In the genomic region with DNA sequence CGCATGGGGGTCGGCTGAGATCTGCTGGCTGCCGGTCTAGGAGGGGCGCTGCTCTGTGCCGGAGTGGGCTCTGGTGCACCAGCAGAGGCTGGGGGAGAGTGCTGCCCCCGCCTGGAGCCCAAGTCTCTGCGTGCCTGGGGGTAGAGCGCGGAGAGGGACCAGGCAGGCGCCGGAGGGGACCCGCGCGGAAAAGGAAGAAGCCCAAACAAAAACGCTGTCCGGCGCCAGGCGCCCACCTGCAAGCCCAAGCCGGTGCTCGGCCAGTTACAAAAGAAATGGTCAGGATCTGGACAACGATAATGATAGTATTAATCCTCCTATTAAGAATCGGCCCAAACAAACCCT, we compare ENCODE assay signal across 2 cellular contexts.
TF ChIP-seq lines count a peak whose summit lies in the region.

No MANE protein-coding gene starts in this region.

TF ChIP-seq in liver, 16 proteins besides CTCF, POLR2A, EP300 and RAD21 (continued from another document):
- no peak for TF ChIP-seq REST (IDR thresholded peaks at IDR 0.05)
- no peak for TF ChIP-seq NR2F2 (IDR thresholded peaks at IDR 0.05)
- no peak for TF ChIP-seq HNF4G (IDR thresholded peaks at IDR 0.05)
- TF ChIP-seq, protein P1, sequence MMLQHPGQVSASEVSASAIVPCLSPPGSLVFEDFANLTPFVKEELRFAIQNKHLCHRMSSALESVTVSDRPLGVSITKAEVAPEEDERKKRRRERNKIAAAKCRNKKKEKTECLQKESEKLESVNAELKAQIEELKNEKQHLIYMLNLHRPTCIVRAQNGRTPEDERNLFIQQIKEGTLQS (IDR thresholded peaks at IDR 0.05): no peak
- TF ChIP-seq JUND (IDR thresholded peaks at IDR 0.05): no peak
- no peak for TF ChIP-seq RXRA (IDR thresholded peaks at IDR 0.05)
- no peak for TF ChIP-seq FOXA1 (IDR thresholded peaks at IDR 0.05)
- TF ChIP-seq FOXA2 (IDR thresholded peaks at IDR 0.05): no peak
- TF ChIP-seq TAF1 (conservative IDR thresholded peaks at IDR 0.05): no peak
- TF ChIP-seq, protein P2, sequence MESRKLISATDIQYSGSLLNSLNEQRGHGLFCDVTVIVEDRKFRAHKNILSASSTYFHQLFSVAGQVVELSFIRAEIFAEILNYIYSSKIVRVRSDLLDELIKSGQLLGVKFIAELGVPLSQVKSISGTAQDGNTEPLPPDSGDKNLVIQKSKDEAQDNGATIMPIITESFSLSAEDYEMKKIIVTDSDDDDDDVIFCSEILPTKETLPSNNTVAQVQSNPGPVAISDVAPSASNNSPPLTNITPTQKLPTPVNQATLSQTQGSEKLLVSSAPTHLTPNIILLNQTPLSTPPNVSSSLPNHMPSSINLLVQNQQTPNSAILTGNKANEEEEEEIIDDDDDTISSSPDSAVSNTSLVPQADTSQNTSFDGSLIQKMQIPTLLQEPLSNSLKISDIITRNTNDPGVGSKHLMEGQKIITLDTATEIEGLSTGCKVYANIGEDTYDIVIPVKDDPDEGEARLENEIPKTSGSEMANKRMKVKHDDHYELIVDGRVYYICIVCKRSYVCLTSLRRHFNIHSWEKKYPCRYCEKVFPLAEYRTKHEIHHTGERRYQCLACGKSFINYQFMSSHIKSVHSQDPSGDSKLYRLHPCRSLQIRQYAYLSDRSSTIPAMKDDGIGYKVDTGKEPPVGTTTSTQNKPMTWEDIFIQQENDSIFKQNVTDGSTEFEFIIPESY (IDR thresholded peaks at IDR 0.05): no peak
- TF ChIP-seq HNF4A (conservative IDR thresholded peaks at IDR 0.05): no peak
- no peak for TF ChIP-seq YY1 (IDR thresholded peaks at IDR 0.05)
- TF ChIP-seq EGR1 (IDR thresholded peaks at IDR 0.05; ENCODE audit: low read depth in 2 of 2): no peak
- TF ChIP-seq SP1 (IDR thresholded peaks at IDR 0.05): no peak
- no peak for TF ChIP-seq GABPA (IDR thresholded peaks at IDR 0.05 in 1 of 2, conservative IDR thresholded peaks at IDR 0.05 in 1 of 2)

TF ChIP-seq in HepG2, 621 proteins besides CTCF, POLR2A, EP300 and RAD21:
- TF ChIP-seq MYPOP (CRISPR knock-in tag; IDR thresholded peaks at IDR 0.05) (no peak), ZKSCAN5 (CRISPR knock-in tag; IDR thresholded peaks at IDR 0.05) (no peak), ZNF367 (CRISPR knock-in tag; IDR thresholded peaks at IDR 0.05; ENCODE audit: borderline replicate concordance) (no peak), TOE1 (CRISPR knock-in tag; IDR thresholded peaks at IDR 0.05) (no peak), ZNF710 (CRISPR knock-in tag; IDR thresholded peaks at IDR 0.05; ENCODE audit: borderline replicate concordance) (no peak), ZNF331 (CRISPR knock-in tag; IDR thresholded peaks at IDR 0.05) (no peak), ARNT2 (CRISPR knock-in tag; IDR thresholded peaks at IDR 0.05; ENCODE audit: low read depth) (no peak), ZNF784 (CRISPR knock-in tag; IDR thresholded peaks at IDR 0.05; ENCODE audit: borderline replicate concordance) (no peak), ZBTB21 (CRISPR knock-in tag; IDR thresholded peaks at IDR 0.05) (no peak), ZNF564 (CRISPR knock-in tag; IDR thresholded peaks at IDR 0.05) (no peak), PITX1 (CRISPR knock-in tag; IDR thresholded peaks at IDR 0.05) (no peak), JUNB (CRISPR knock-in tag; IDR thresholded peaks at IDR 0.05; ENCODE audit: borderline replicate concordance) (no peak), XRCC5 (optimal IDR thresholded peaks at IDR 0.05; ENCODE audit: low read length) (no peak), ZNF670 (CRISPR knock-in tag; IDR thresholded peaks at IDR 0.05; ENCODE audit: borderline replicate concordance) (no peak), ZNF24 (IDR thresholded peaks at IDR 0.05) (no peak), ISX (CRISPR knock-in tag; conservative IDR thresholded peaks at IDR 0.05) (no peak), ZNF430 (CRISPR knock-in tag; IDR thresholded peaks at IDR 0.05) (no peak)
TF ChIP-seq in HepG2: peak in this region for 0.
